In genomic region chr18:62723666-62724281, GRCh38 we compare ENCODE assay signal across 16 cellular contexts. TPM values are rescaled to one million over a fixed set of nuclear protein-coding genes. Genes with fewer than 3 reads are reported as not detected.
DNase-seq lines count a peak whose midpoint lies in the region; TF ChIP-seq lines count a peak whose summit lies in the region.
"Had no signal": no experiment of that assay in that cellular context is flagged by ENCODE, and none has a peak within 500 bp of the region (broad histone marks: within the 10 kb centered on the region; RNA-seq: fewer than 3 reads in every experiment).

No MANE protein-coding gene starts in this region.

- DNase-seq in MG63 (no peak), mammary epithelial cell (no peak), medulla oblongata (ENCODE audit: extremely low spot score) (peak; percentile 54), superior temporal gyrus (ENCODE audit: extremely low spot score) (peak; percentile 54), NCI-H1105 treated with DMSO at 0.1 percent for 48 hours (lab: John Stamatoyannopoulos, UW) (no peak), AG20443 (ENCODE audit: low spot score) (no peak)
- no peak for DNase-seq in activated T-cell treated with anti-CD3 and anti-CD28 coated beads, Interleukin-2, amount 50 U/mL, for 1 hour
- DNase-seq: activated effector memory CD4-positive, alpha-beta T cell treated with Interleukin-2 at 50 U/mL for 16 hours; aorta; CD4-positive, CD25-positive, alpha-beta regulatory T cell; DND-41; left colon; NCI-H748 treated with DMSO at 0.1 percent for 48 hours; Peyer's patch; WERI-Rb-1 had no signal

- no peaks in the 10 kb centered on the region for H4K20me1 ChIP-seq in mammary epithelial cell (ENCODE audit: insufficient read depth, low read length)

- peak overlapping the region; percentile 24 for H3K4me3 ChIP-seq in MG63
- no peak overlapping the region for H3K4me3 ChIP-seq in mammary epithelial cell (replicated peaks in 1 of 3; ENCODE audit: insufficient read depth in 1 of 3, low read depth in 2 of 3, low read length in 3 of 3)
- H3K4me3 ChIP-seq: Peyer's patch, suprapubic skin had no signal

- no peaks in the 10 kb centered on the region for H3K9me3 ChIP-seq in MG63
- H3K9me3 ChIP-seq in mammary epithelial cell (replicated peaks; ENCODE audit: insufficient read depth, low read length): no peaks in the 10 kb centered on the region
- H3K9me3 ChIP-seq: Peyer's patch, suprapubic skin had no signal

- intact Hi-C loops in mammary epithelial cell (cut with micrococcal nuclease): no loop called here

- no TSS peak for BruUV-seq in mammary epithelial cell (replicated peaks; lab: Mats Ljungman, UMichigan)

- in situ Hi-C loops in mammary epithelial cell (cut with MboI; ENCODE audit: low sequenced_read_pairs in 2 of 2): no loop called here

- H3K4me1 ChIP-seq in mammary epithelial cell (ENCODE audit: insufficient read depth, low read length): peaks cover 5% of the 10 kb centered on the region
- H3K4me1 ChIP-seq: Peyer's patch had no signal

- no peak overlapping the region for H3K27ac ChIP-seq in mammary epithelial cell (ENCODE audit: insufficient read depth, low read depth, low read length)
- H3K27ac ChIP-seq: Peyer's patch, suprapubic skin, WERI-Rb-1 had no signal

- peaks cover 82% of the 10 kb centered on the region for H3K79me2 ChIP-seq in mammary epithelial cell (ENCODE audit: insufficient read depth, low read length)

- WGBS in mammary epithelial cell (ENCODE audit: low coverage, missing lambda C conversion rate): 63% methylated on average over 5 of the region's 5 CpGs

- H3K27me3 ChIP-seq in MG63 (no peaks in the 10 kb centered on the region), mammary epithelial cell (ENCODE audit: insufficient read depth, low read length) (no peaks in the 10 kb centered on the region)
- H3K27me3 ChIP-seq: Peyer's patch, suprapubic skin had no signal

- dilution Hi-C loops in mammary epithelial cell (cut with HindIII; ENCODE audit: low sequenced_read_pairs): no loop called here

- no peak for TF ChIP-seq CTCF in mammary epithelial cell (conservative IDR thresholded peaks at IDR 0.05 in 1 of 2, IDR thresholded peaks at IDR 0.05 in 1 of 2; ENCODE audit: extremely low read depth in 1 of 2, insufficient read depth in 1 of 2, low read depth in 1 of 2, low read length in 2 of 2)

- H2AFZ ChIP-seq in mammary epithelial cell (ENCODE audit: low read depth, low read length): peak overlapping the region; percentile 18

- H3K9ac ChIP-seq in mammary epithelial cell (ENCODE audit: insufficient read depth, low read length): no peak overlapping the region

- H3K4me2 ChIP-seq in mammary epithelial cell (ENCODE audit: insufficient read depth, low read depth, low read length): peak overlapping the region; percentile 4

- CTCF ChIA-PET in mammary epithelial cell (lab: Charles Lee; ENCODE audit: low non-redundant PET): no interaction called here

- H3K36me3 ChIP-seq in MG63: no peaks in the 10 kb centered on the region
- H3K36me3 ChIP-seq in mammary epithelial cell (ENCODE audit: insufficient read depth, low read length): no peaks in the 10 kb centered on the region
- H3K36me3 ChIP-seq: Peyer's patch, suprapubic skin, WERI-Rb-1 had no signal

RNA-seq across cellular contexts. Expression of gene PHLPP1, which starts 8.4 kb away (rescaled TPM):
- total RNA-seq in MG63 (2014; rRNA removed; shearing (Covaris generic); ENCODE audit: low replicate concordance): 5.4 and 6.6 TPM in 2 replicates
- 10 to 100 TPM in 1 of 2 donors, 1 to 10 TPM in 1; 9.3 to 14.8 TPM for total RNA-seq in mammary epithelial cell
- 8.4 TPM for polyA plus RNA-seq in mammary epithelial cell
- polyA minus RNA-seq in mammary epithelial cell: 36.2 TPM

Comparison
In these comparisons a context has a peak if more than half of its experiments do, and no peak if none do; other contexts are left out.
1. DNase-seq: peak in medulla oblongata (single experiment) and superior temporal gyrus (single experiment); none in MG63 (single experiment), mammary epithelial cell (single experiment), activated T-cell treated with anti-CD3 and anti-CD28 coated beads, Interleukin-2, amount 50 U/mL, for 1 hour (single experiment), NCI-H1105 treated with DMSO at 0.1 percent for 48 hours (single experiment) and AG20443 (single experiment).